In genomic region chr5:129629581-129629980, GRCh38 we compare ENCODE assay signal across 14 cellular contexts.
DNase-seq lines count a peak whose midpoint lies in the region.
"Had no signal": no experiment of that assay in that cellular context is flagged by ENCODE, and none has a peak within 500 bp of the region (broad histone marks: within the 10 kb centered on the region; RNA-seq: fewer than 3 reads in every experiment).

No MANE protein-coding gene starts in this region.

- intact Hi-C loops in posterior vena cava (cut with DNase I): no loop called here

- peak; percentile 8 for DNase-seq in NCI-H82 (lab: John Stamatoyannopoulos, UW)
- no peak for DNase-seq in NCI-H82 treated with DMSO at 0.1 percent for 48 hours (lab: John Stamatoyannopoulos, UW; ENCODE audit: unreplicated experiment)
- DNase-seq in UCSD-AML1 (lab: John Stamatoyannopoulos, UW; ENCODE audit: unreplicated experiment): peak; percentile 10
- peak; percentile 3 for DNase-seq in glomerular endothelial cell (ENCODE audit: extremely low read depth, low read depth, low spot score)
- no peak for DNase-seq in activated CD4-positive, CD25-positive, alpha-beta regulatory T cell (lab: John Stamatoyannopoulos, UW)
- DNase-seq in posterior vena cava (ENCODE audit: low spot score): no peak
- DNase-seq in HuH-7 (ENCODE audit: low spot score): no peak
- DNase-seq: AML-193; CD8-positive, alpha-beta T cell; GDM1; GOT3; H7; HFFc6; KBM-7 had no signal

Comparison
In these comparisons a context has a peak if more than half of its experiments do, and no peak if none do; other contexts are left out.
1. DNase-seq: peak in NCI-H82 (single experiment), UCSD-AML1 (single experiment) and glomerular endothelial cell (single experiment); none in NCI-H82 treated with DMSO at 0.1 percent for 48 hours (single experiment), activated CD4-positive, CD25-positive, alpha-beta regulatory T cell (0 of 4), posterior vena cava (single experiment) and HuH-7 (single experiment).